10 cellular contexts compared by ENCODE assay signal in the genomic region with DNA sequence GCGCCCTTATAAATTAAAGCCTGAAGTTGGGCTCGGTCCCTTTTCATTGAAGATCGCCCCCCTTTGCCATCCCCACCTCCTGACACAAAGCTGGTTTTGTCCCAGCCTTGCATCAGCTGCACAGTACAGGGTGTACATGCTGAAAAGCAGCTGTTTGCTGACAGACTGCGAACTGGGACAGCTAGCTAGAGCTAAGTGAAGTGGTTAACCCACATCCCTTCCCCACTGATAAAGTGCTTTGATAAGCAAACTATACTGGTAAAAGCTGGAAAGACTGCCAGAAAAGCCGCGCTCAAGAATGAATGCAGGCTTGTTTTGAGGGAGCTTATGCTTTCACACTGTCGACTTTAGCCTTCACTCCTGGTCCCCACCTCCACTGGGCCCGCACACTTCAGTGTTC.
DNase-seq lines count a peak whose midpoint lies in the region; ATAC-seq and TF ChIP-seq lines count a peak whose summit lies in the region.
"Had no signal": no experiment of that assay in that cellular context is flagged by ENCODE, and none has a peak within 500 bp of the region (broad histone marks: within the 10 kb centered on the region; RNA-seq: fewer than 3 reads in every experiment).

No MANE protein-coding gene starts in this region.

- H3F3A ChIP-seq in SK-N-SH (replicated peaks; ENCODE audit: insufficient read depth), result no peaks in the 10 kb centered on the region

- H3K9me2 ChIP-seq in SK-N-SH, result no peaks in the 10 kb centered on the region

- peak; percentile 61 for ATAC-seq in mucosa of descending colon
- no peak for ATAC-seq in HG02759 (IDR thresholded peaks at IDR 0.05; ENCODE audit: unreplicated experiment)
- no peak for ATAC-seq in GM18858 (IDR thresholded peaks at IDR 0.05; ENCODE audit: unreplicated experiment)

- H4K20me1 ChIP-seq in SK-N-SH (ENCODE audit: insufficient read depth), result no peaks in the 10 kb centered on the region

- peak; percentile 59 for DNase-seq in SK-N-SH
- peak; percentile 19 for DNase-seq in activated effector memory CD4-positive, alpha-beta T cell treated with Interleukin-2 at 50 U/mL for 16 hours
- DNase-seq in mucosa of descending colon, result no peak
- DNase-seq in AG20443 (ENCODE audit: low spot score), result no peak
- no peak for DNase-seq in SKM-1 treated with dmso at 0.1 percent for 144 hours (lab: John Stamatoyannopoulos, UW; ENCODE audit: unreplicated experiment)
- DNase-seq: heart left ventricle, NCI-H1092 had no signal

- H2AFZ ChIP-seq in SK-N-SH (ENCODE audit: low read depth), result no peak overlapping the region

- peak overlapping the region; percentile 38; the same call in 1 of the 2 replicates for H3K4me2 ChIP-seq in SK-N-SH

- H3K9me3 ChIP-seq in HEK293 (ENCODE audit: control insufficient read depth, insufficient read depth, low read depth, low read length) (no peaks in the 10 kb centered on the region), SK-N-SH (no peaks in the 10 kb centered on the region), mucosa of descending colon (no peaks in the 10 kb centered on the region)
- H3K9me3 ChIP-seq: heart left ventricle had no signal

- TF ChIP-seq EP300 in SK-N-SH (IDR thresholded peaks at IDR 0.05; ENCODE audit: borderline replicate concordance in 1 of 2, low read depth in 1 of 2, low read length in 1 of 2), result peak; percentile 40 to 89; a peak in 3 of 4 replicates

- no peak; the same call in 1 of the 2 replicates for TF ChIP-seq RAD21 in SK-N-SH (IDR thresholded peaks at IDR 0.05; ENCODE audit: low read length)

- H3K27ac ChIP-seq in HEK293 (ENCODE audit: extremely low read depth, low read depth, low read length) (peak overlapping the region; percentile 6; the same call in 1 of the 2 replicates), SK-N-SH (ENCODE audit: low read depth in 2 of 2, low read length in 1 of 2) (peak overlapping the region; percentile 3 to 55; a peak in 3 of 4 replicates)
- H3K27ac ChIP-seq: heart left ventricle had no signal

- CTCF ChIA-PET in HEK293 (lab: Yijun Ruan, JAX), result interaction anchor here (0.7 kb wide), 1 partner anchor 20 kb away, joined by 5 read pairs; no protein-coding TSS in a partner anchor
- CTCF ChIA-PET in SK-N-SH (lab: Yijun Ruan, JAX), result interaction anchor here (0.6 to 1.5 kb wide), 9 partner anchors 8 to 426 kb away, joined by 3 to 6 read pairs (median 4); no protein-coding TSS in a partner anchor

- H3K9ac ChIP-seq in SK-N-SH, result no peak overlapping the region

- no peaks in the 10 kb centered on the region for H3K36me3 ChIP-seq in HEK293 (ENCODE audit: control insufficient read depth in 2 of 2, insufficient read depth in 1 of 2, low read length in 2 of 2)
- H3K36me3 ChIP-seq in SK-N-SH (replicated peaks in 1 of 2; ENCODE audit: control insufficient read depth in 1 of 2, insufficient read depth in 2 of 2, low read length in 1 of 2), result no peaks in the 10 kb centered on the region
- no peaks in the 10 kb centered on the region for H3K36me3 ChIP-seq in mucosa of descending colon (ENCODE audit: low read depth)
- H3K36me3 ChIP-seq: heart left ventricle had no signal

- H3K27me3 ChIP-seq in SK-N-SH (ENCODE audit: insufficient read depth), result no peaks in the 10 kb centered on the region
- H3K27me3 ChIP-seq: heart left ventricle had no signal

- H3K4me3 ChIP-seq in HEK293 (ENCODE audit: low read depth, low read length) (no peak overlapping the region), SK-N-SH (ENCODE audit: low read depth in 2 of 2, low read length in 1 of 2) (no peak overlapping the region), mucosa of descending colon (no peak overlapping the region)
- H3K4me3 ChIP-seq: heart left ventricle had no signal

- intact Hi-C loops in mucosa of descending colon (cut with DNase I, micrococcal nuclease), result no loop called here

- WGBS in SK-N-SH (ENCODE audit: low lambda C conversion rate), result 27% methylated on average over 8 of the region's 8 CpGs

- H3K4me1 ChIP-seq in HEK293 (ENCODE audit: control insufficient read depth, insufficient read depth, low read length), result peaks cover 17% of the 10 kb centered on the region
- peaks cover 0 to 10% of the 10 kb centered on the region in 2 experiments; a peak in 2 of 4 replicates for H3K4me1 ChIP-seq in SK-N-SH (ENCODE audit: control insufficient read depth in 1 of 2, insufficient read depth in 2 of 2, low read depth in 1 of 2, low read length in 1 of 2)
- H3K4me1 ChIP-seq in mucosa of descending colon (ENCODE audit: low read depth), result no peaks in the 10 kb centered on the region
- H3K4me1 ChIP-seq: heart left ventricle had no signal

- no peaks in the 10 kb centered on the region for H3K79me2 ChIP-seq in SK-N-SH (ENCODE audit: insufficient read depth)

- POLR2A ChIA-PET in HEK293 (lab: Yijun Ruan, JAX) (no interaction called here), SK-N-SH (lab: Yijun Ruan, JAX) (no interaction called here)

- TF ChIP-seq CTCF in HEK293 (tag by site-specific recombination; IDR thresholded peaks at IDR 0.05) (no peak), SK-N-SH (IDR thresholded peaks at IDR 0.05) (no peak), mucosa of descending colon (IDR thresholded peaks at IDR 0.05) (no peak)

TF ChIP-seq in HEK293, 187 proteins besides CTCF, POLR2A, EP300 and RAD21 (continues in another document):
- TF ChIP-seq ZNF112 (tag by site-specific recombination; IDR thresholded peaks at IDR 0.05), result no peak
- TF ChIP-seq, protein P1, sequence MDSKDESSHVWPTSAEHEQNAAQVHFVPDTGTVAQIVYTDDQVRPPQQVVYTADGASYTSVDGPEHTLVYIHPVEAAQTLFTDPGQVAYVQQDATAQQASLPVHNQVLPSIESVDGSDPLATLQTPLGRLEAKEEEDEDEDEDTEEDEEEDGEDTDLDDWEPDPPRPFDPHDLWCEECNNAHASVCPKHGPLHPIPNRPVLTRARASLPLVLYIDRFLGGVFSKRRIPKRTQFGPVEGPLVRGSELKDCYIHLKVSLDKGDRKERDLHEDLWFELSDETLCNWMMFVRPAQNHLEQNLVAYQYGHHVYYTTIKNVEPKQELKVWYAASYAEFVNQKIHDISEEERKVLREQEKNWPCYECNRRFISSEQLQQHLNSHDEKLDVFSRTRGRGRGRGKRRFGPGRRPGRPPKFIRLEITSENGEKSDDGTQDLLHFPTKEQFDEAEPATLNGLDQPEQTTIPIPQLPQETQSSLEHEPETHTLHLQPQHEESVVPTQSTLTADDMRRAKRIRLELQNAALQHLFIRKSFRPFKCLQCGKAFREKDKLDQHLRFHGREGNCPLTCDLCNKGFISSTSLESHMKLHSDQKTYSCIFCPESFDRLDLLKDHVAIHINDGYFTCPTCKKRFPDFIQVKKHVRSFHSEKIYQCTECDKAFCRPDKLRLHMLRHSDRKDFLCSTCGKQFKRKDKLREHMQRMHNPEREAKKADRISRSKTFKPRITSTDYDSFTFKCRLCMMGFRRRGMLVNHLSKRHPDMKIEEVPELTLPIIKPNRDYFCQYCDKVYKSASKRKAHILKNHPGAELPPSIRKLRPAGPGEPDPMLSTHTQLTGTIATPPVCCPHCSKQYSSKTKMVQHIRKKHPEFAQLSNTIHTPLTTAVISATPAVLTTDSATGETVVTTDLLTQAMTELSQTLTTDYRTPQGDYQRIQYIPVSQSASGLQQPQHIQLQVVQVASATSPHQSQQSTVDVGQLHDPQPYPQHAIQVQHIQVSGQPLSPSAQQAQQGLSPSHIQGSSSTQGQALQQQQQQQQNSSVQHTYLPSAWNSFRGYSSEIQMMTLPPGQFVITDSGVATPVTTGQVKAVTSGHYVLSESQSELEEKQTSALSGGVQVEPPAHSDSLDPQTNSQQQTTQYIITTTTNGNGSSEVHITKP (tag by site-specific recombination; IDR thresholded peaks at IDR 0.05), result peak; percentile 23
- 0 out of 2 replicates have a peak, but pooled peaks have one; percentile 14 for TF ChIP-seq MZF1 (tag by site-specific recombination; IDR thresholded peaks at IDR 0.05; ENCODE audit: borderline replicate concordance)
- TF ChIP-seq YY2 (tag by site-specific recombination; IDR thresholded peaks at IDR 0.05), result no peak

TF ChIP-seq in SK-N-SH, 30 proteins besides CTCF, POLR2A, EP300 and RAD21 (continues in another document):
- TF ChIP-seq, protein P2, sequence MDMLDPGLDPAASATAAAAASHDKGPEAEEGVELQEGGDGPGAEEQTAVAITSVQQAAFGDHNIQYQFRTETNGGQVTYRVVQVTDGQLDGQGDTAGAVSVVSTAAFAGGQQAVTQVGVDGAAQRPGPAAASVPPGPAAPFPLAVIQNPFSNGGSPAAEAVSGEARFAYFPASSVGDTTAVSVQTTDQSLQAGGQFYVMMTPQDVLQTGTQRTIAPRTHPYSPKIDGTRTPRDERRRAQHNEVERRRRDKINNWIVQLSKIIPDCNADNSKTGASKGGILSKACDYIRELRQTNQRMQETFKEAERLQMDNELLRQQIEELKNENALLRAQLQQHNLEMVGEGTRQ (IDR thresholded peaks at IDR 0.05; ENCODE audit: borderline replicate concordance, low read depth, low read length), result no peak
- peak; percentile 93 for TF ChIP-seq TCF12 (IDR thresholded peaks at IDR 0.05)
- peak; percentile 58; the same call in 1 of the 2 replicates for TF ChIP-seq RXRA (IDR thresholded peaks at IDR 0.05; ENCODE audit: borderline replicate concordance, low read depth)
- no peak for TF ChIP-seq RCOR1 (IDR thresholded peaks at IDR 0.05; ENCODE audit: low read length)
- TF ChIP-seq NFIC (IDR thresholded peaks at IDR 0.05; ENCODE audit: borderline replicate concordance), result peak; percentile 93
- no peak for TF ChIP-seq MXI1 (IDR thresholded peaks at IDR 0.05; ENCODE audit: low read depth, low read length)
- peak; percentile 53 for TF ChIP-seq CHD2 (IDR thresholded peaks at IDR 0.05; ENCODE audit: low read length, partially characterized antibody)
- peak; percentile 91 for TF ChIP-seq FOXM1 (IDR thresholded peaks at IDR 0.05; ENCODE audit: low read depth)
- peak; percentile 82 for TF ChIP-seq GATA2 (CRISPR knock-in tag; IDR thresholded peaks at IDR 0.05)
- 0 out of 2 replicates have a peak, but pooled peaks have one; percentile 55 for TF ChIP-seq SIN3A (IDR thresholded peaks at IDR 0.05; ENCODE audit: borderline replicate concordance, low read depth, low read length)
- no peak for TF ChIP-seq RFX5 (IDR thresholded peaks at IDR 0.05; ENCODE audit: low read length)

Comparison
In these comparisons a context has a peak if more than half of its experiments do, and no peak if none do; other contexts are left out.
1. DNase-seq: peak in SK-N-SH (single experiment) and activated effector memory CD4-positive, alpha-beta T cell treated with Interleukin-2 at 50 U/mL for 16 hours (single experiment); none in mucosa of descending colon (0 of 3), AG20443 (single experiment) and SKM-1 treated with dmso at 0.1 percent for 144 hours (single experiment).